ENCODE assay signal across 8 cellular contexts in the genomic region with DNA sequence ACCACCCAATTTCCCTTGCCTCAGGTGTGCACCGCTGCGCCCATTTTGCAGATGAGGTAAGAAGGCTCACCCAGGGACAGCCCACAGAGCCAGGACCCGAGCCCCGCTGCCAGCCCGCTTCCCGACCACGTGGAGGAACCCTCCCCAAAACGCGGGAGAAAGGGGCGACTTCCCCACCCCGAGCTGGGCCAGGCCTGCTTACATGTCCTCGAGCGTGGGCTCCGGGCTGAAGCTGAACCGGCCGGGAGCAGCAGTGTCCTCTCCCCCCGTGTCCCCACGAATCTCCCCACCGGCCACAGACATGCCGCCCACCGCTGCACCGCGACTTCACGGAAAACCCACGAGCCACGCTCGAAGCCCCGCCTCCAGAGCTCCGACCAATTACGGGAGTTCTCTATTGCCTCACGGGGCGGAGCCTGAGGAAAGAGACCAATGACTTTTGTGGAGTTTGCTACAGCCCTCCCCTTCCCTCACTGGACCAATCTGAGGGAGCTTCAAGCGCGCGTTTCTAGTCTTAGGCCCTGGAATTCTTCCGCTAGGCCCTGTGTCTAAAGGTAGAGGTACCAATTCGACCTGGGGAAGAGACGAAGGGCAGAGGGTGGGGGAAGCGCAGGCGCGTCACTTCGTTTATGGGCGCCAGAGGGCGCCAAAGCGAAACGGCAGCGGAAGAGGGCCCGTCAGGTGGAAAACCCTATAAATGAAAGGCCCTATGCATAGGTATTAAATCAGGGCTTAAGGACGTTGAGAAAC. TPM values are rescaled to one million over a fixed set of nuclear protein-coding genes. Genes with fewer than 3 reads are reported as not detected.
A peak's percentile ranks its signal among the peaks of the same experiment; 100 is the strongest.
DNase-seq lines count a peak whose midpoint lies in the region; ATAC-seq, FAIRE-seq and TF ChIP-seq lines count a peak whose summit lies in the region.

Gene DCTPP1 (minus strand): TSS at position 353 of the 750 bp plus-strand sequence. CDS start 50 bp downstream, at position 303.

- H3K27ac Mint-ChIP-seq in activated naive CD8-positive, alpha-beta T cell treated with anti-CD3 and anti-CD28 coated beads, Interleukin-2, amount 10 ng/mL, durations not matched to agents 7 days and 5 days: no peak within 1 kb of the TSS

- H3K27me3 ChIP-seq in pancreas: no peaks in the 10 kb centered on the region
- H3K27me3 ChIP-seq in tibial nerve: no peaks in the 10 kb centered on the region

- no peaks in the 10 kb centered on the region for H3K9me3 ChIP-seq in pancreas
- no peaks in the 10 kb centered on the region for H3K9me3 ChIP-seq in tibial nerve

- H3K4me1 Mint-ChIP-seq in activated naive CD8-positive, alpha-beta T cell treated with anti-CD3 and anti-CD28 coated beads, Interleukin-2, amount 10 ng/mL, durations not matched to agents 7 days and 5 days: peaks cover 26% of the 10 kb centered on the region

- peak in 1 of 2 donors; percentile 82 for TF ChIP-seq EP300 in tibial nerve (IDR thresholded peaks at IDR 0.05)

- peaks cover 0 to 6% (median 0%) of the 10 kb centered on the region in 3 donors for H3K4me1 ChIP-seq in pancreas
- peaks cover 0 to 25% (median 10%) of the 10 kb centered on the region in 4 donors for H3K4me1 ChIP-seq in tibial nerve

- POLR2A ChIA-PET in activated naive CD8-positive, alpha-beta T cell treated with anti-CD3 and anti-CD28 coated beads, Interleukin-2, amount 10 ng/mL, durations not matched to agents 7 days and 5 days (lab: Charles Lee): interaction anchor here (0.6 to 2.1 kb wide), 34 partner anchors 11 to 747 kb away, joined by 3 to 32 read pairs (median 5); partner anchors contain the start of genes CORO1A, FBRS, ITGAL and PRR14

- WGBS in pancreas, 2 donors: 0% methylated on average over 49 of the region's 49 CpGs
- WGBS in tibial nerve, 2 donors: 1% methylated on average over 29 to 49 of the region's 49 CpGs

- TF ChIP-seq POLR2A in tibial nerve (IDR thresholded peaks at IDR 0.05): peak in 1 of 2 donors; percentile 52

- H3K4me3 Mint-ChIP-seq in activated naive CD8-positive, alpha-beta T cell treated with anti-CD3 and anti-CD28 coated beads, Interleukin-2, amount 10 ng/mL, durations not matched to agents 7 days and 5 days: no peak within 1 kb of the TSS

- TF ChIP-seq CTCF in GM12865 (IDR thresholded peaks at IDR 0.05; ENCODE audit: insufficient read depth, low read depth, low read length, missing control alignments): peak; percentile 85
- peak; percentile 68 to 87 (median 81) for TF ChIP-seq CTCF in pancreas (IDR thresholded peaks at IDR 0.05)
- TF ChIP-seq CTCF in tibial nerve (IDR thresholded peaks at IDR 0.05): peak; percentile 59 to 86 (median 72)

- ATAC-seq in HG02642 (IDR thresholded peaks at IDR 0.05; ENCODE audit: poor library complexity, unreplicated experiment): peak; percentile 96
- ATAC-seq in activated naive CD8-positive, alpha-beta T cell treated with anti-CD3 and anti-CD28 coated beads, Interleukin-2, amount 10 ng/mL, durations not matched to agents 7 days and 5 days (ENCODE audit: low read depth): peak; percentile 99
- peak; percentile 98 for ATAC-seq in Right ventricle myocardium superior (ENCODE audit: poor library complexity)
- ATAC-seq in pancreas: peak; percentile 97 to 99 (median 98)

- H3K27me3 Mint-ChIP-seq in activated naive CD8-positive, alpha-beta T cell treated with anti-CD3 and anti-CD28 coated beads, Interleukin-2, amount 10 ng/mL, durations not matched to agents 7 days and 5 days: no peaks in the 10 kb centered on the region

- peak; percentile 88 for FAIRE-seq in pancreas (lab: Jason Lieb, UNC)

- intact Hi-C loops in Right ventricle myocardium superior (cut with DNase I) (loop anchor here (10.0 kb wide), 1 partner anchor 175 kb away; no protein-coding TSS in a partner anchor), pancreas (cut with DNase I) (loop anchor here in 2 of 3 donors (5.0 kb wide), 2 partner anchors 92 to 97 kb away; partner anchors contain the start of gene ZNF768 (in 1 of the 2))

- peak within 1 kb of the TSS; percentile 8 to 74 (median 36) for H3K27ac ChIP-seq in pancreas
- peak within 1 kb of the TSS in 3 of 4 donors; percentile 70 to 86 (median 81) for H3K27ac ChIP-seq in tibial nerve

- H3K36me3 Mint-ChIP-seq in activated naive CD8-positive, alpha-beta T cell treated with anti-CD3 and anti-CD28 coated beads, Interleukin-2, amount 10 ng/mL, durations not matched to agents 7 days and 5 days: peaks cover 9% of the 10 kb centered on the region

- H3K9me3 Mint-ChIP-seq in activated naive CD8-positive, alpha-beta T cell treated with anti-CD3 and anti-CD28 coated beads, Interleukin-2, amount 10 ng/mL, durations not matched to agents 7 days and 5 days: no peaks in the 10 kb centered on the region

- H3K36me3 ChIP-seq in pancreas: peaks cover 0 to 8% (median 0%) of the 10 kb centered on the region in 3 donors
- peaks cover 0 to 24% (median 0%) of the 10 kb centered on the region in 3 donors for H3K36me3 ChIP-seq in tibial nerve

- DNase-seq in GM12865 (ENCODE audit: low read depth) (peak; percentile 99), NCI-H1105 (lab: John Stamatoyannopoulos, UW) (peak; percentile 98), SKM-1 treated with dmso at 0.1 percent for 144 hours (lab: John Stamatoyannopoulos, UW; ENCODE audit: unreplicated experiment) (peak; percentile 99), Right ventricle myocardium superior (peak; percentile 96), pancreas (peak; percentile 92 to 97 (median 96)), tibial nerve (ENCODE audit: low spot score in 2 of 2) (peak; percentile 93 to 95)
- DNase-seq in activated naive CD8-positive, alpha-beta T cell treated with anti-CD3 and anti-CD28 coated beads, Interleukin-2, amount 10 ng/mL, durations not matched to agents 7 days and 5 days: peak; percentile 91

- H3K4me3 ChIP-seq in GM12865 (ENCODE audit: low read depth, low read length) (peak within 1 kb of the TSS; percentile 89), pancreas (peak within 1 kb of the TSS; percentile 66 to 71 (median 68)), tibial nerve (peak within 1 kb of the TSS; percentile 48 to 82 (median 66))

RNA-seq across cellular contexts. Expression of gene DCTPP1, which starts in this region (rescaled TPM):
- 10 to 100 TPM; 52.2 to 52.8 TPM for total RNA-seq in activated naive CD8-positive, alpha-beta T cell treated with anti-CD3 and anti-CD28 coated beads, Interleukin-2, amount 10 ng/mL, durations not matched to agents 7 days and 5 days
- total RNA-seq in Right ventricle myocardium superior: 38.4 TPM
- total RNA-seq in pancreas: 10 to 100 TPM; 12.2 to 20.7 (median 16.6) TPM
- polyA plus RNA-seq in pancreas: 10 to 100 TPM; 12.2 to 16.9 TPM
- 10 to 100 TPM; 12.1 to 20.7 (median 16.1) TPM for total RNA-seq in tibial nerve

Comparison
In these comparisons a context has a peak if more than half of its experiments do, and no peak if none do; other contexts are left out.
1. Peak in every context shown above with its lines: DNase-seq, ATAC-seq, H3K4me3 ChIP-seq and H3K27ac ChIP-seq.